ENCODE assay signal across 35 cellular contexts in the genomic region with DNA sequence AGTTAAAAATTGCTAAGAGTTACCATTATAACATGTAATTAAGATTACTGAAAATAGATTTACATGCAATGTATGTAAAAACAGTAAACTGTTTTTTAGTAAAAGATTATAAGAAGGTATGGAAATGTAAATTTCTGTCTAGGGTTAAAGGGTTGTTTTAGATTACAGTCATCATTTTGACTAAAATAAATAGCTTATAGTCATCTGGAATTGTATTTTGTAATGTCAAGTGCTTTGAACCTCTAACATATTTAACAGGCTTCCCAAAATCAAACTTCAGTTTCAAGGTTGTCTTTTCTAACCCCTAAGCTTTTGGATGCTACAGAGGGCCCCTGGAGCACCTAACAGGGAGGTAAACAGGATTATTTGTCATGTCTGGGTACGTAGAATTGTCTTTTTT.
"Had no signal": no experiment of that assay in that cellular context is flagged by ENCODE, and none has a peak within 500 bp of the region (broad histone marks: within the 10 kb centered on the region; RNA-seq: fewer than 3 reads in every experiment).

No MANE protein-coding gene starts in this region.

- H3K4me3 ChIP-seq: MG63 had no signal

- H3K36me3 ChIP-seq: MG63 had no signal

- H3K27me3 ChIP-seq: MG63 had no signal

- DNase-seq: Karpas-422, Kasumi-1, MG63, MM.1S, MV-4-11, NCI-H1048, NCI-H1092, NCI-H1092 treated with DMSO at 0.1 percent for 48 hours, NCI-H1105, NCI-H1105 treated with DMSO at 0.1 percent for 48 hours, NCI-H1417, NCI-H1417 treated with DMSO at 0.1 percent for 48 hours, NCI-H1436, NCI-H1436 treated with DMSO at 0.1 percent for 48 hours, NCI-H146, NCI-H1694, NCI-H1694 treated with DMSO at 0.1 percent for 48 hours, NCI-H187, NCI-H187 treated with DMSO at 0.1 percent for 48 hours, NCI-H1930, NCI-H2029, NCI-H2029 treated with DMSO at 0.1 percent for 48 hours, NCI-H2081, NCI-H2081 treated with DMSO at 0.1 percent for 48 hours, NCI-H2107, NCI-H2171, NCI-H2171 treated with DMSO at 0.1 percent for 48 hours, NCI-H2227 treated with DMSO at 0.1 percent for 48 hours, NCI-H226, NCI-H345, NCI-H446, NCI-H446 treated with DMSO at 0.1 percent for 48 hours, NCI-H510A, NCI-H510A treated with DMSO at 0.1 percent for 48 hours, NCI-H524 had no signal
